8 cellular contexts compared by ENCODE assay signal in genomic region chr18:11741505-11742145, GRCh38. TPM values are rescaled to one million over a fixed set of nuclear protein-coding genes. Genes with fewer than 3 reads are reported as not detected.
DNase-seq lines count a peak whose midpoint lies in the region; ATAC-seq, FAIRE-seq and TF ChIP-seq lines count a peak whose summit lies in the region.

No MANE protein-coding gene starts in this region.

- H3K36me3 ChIP-seq in GM12878 (ENCODE audit: control insufficient read depth in 2 of 2, insufficient read depth in 2 of 2, low read length in 1 of 2): no peaks in the 10 kb centered on the region

- H3K4me1 ChIP-seq in GM12878 (ENCODE audit: control insufficient read depth, insufficient read depth, low read length): no peaks in the 10 kb centered on the region

- no peak for TF ChIP-seq POLR2A in GM12878 (IDR thresholded peaks at IDR 0.05; ENCODE audit: low read depth, low read length)

- in situ Hi-C loops in GM12878 (cut with MboI): no loop called here

- peaks cover 0 to 3% of the 10 kb centered on the region in 2 experiments; a peak in 2 of 4 replicates for H3K27me3 ChIP-seq in GM12878 (replicated peaks in 1 of 2; ENCODE audit: control insufficient read depth in 2 of 2, insufficient read depth in 2 of 2, low read length in 1 of 2)

- no peak for FAIRE-seq in GM12878 (lab: Jason Lieb, UNC)

- no peak overlapping the region for H3K27ac ChIP-seq in GM12878 (ENCODE audit: control insufficient read depth, insufficient read depth)

- no peak overlapping the region for H2AFZ ChIP-seq in GM12878 (ENCODE audit: control insufficient read depth, low read depth, low read length)

- H3K4me3 ChIP-seq in GM12878: no peak overlapping the region

- H3K27me3 Mint-ChIP-seq in mesothelial cell of epicardium (ENCODE audit: low read depth): peaks cover 20% of the 10 kb centered on the region

- RAD21 ChIA-PET in GM12878 (lab: Charles Lee; ENCODE audit: unreplicated experiment): interaction anchor here (1.1 kb wide), 1 partner anchor 86 kb away, joined by 3 read pairs; no protein-coding TSS in a partner anchor

- TF ChIP-seq RAD21 in Ishikawa (IDR thresholded peaks at IDR 0.05; ENCODE audit: low read depth): peak; percentile 42
- peak; percentile 52 for TF ChIP-seq RAD21 in GM12878 (IDR thresholded peaks at IDR 0.05; ENCODE audit: insufficient read depth, low read depth, low read length)

- POLR2A ChIA-PET in GM12878 (lab: Charles Lee): no interaction called here

- TF ChIP-seq EP300 in Ishikawa (IDR thresholded peaks at IDR 0.05; ENCODE audit: borderline replicate concordance) (no peak), GM12878 (IDR thresholded peaks at IDR 0.05; ENCODE audit: borderline replicate concordance in 1 of 2, control insufficient read depth in 1 of 2, low read depth in 2 of 2, low read length in 2 of 2) (no peak)

- no peaks in the 10 kb centered on the region for H3K4me1 Mint-ChIP-seq in mesothelial cell of epicardium

- H3K4me3 Mint-ChIP-seq in mesothelial cell of epicardium: no peak overlapping the region

- H3K9me3 Mint-ChIP-seq in mesothelial cell of epicardium: no peaks in the 10 kb centered on the region

- no peaks in the 10 kb centered on the region for H4K20me1 ChIP-seq in GM12878 (ENCODE audit: control insufficient read depth, insufficient read depth)

- no peaks in the 10 kb centered on the region for H3K9me3 ChIP-seq in GM12878 (replicated peaks; ENCODE audit: control insufficient read depth, insufficient read depth, low read length)

- CTCF ChIA-PET in GM12878 (lab: Yijun Ruan, JAX): interaction anchor here (0.6 to 1.3 kb wide), 4 partner anchors 9 to 94 kb away, joined by 3 to 4 read pairs (median 3); no protein-coding TSS in a partner anchor

- intact Hi-C loops in GM12878 (cut with micrococcal nuclease; ENCODE audit: unreplicated experiment): loop anchor here (5.0 kb wide), 1 partner anchor 84 kb away; no protein-coding TSS in a partner anchor

- 31% methylated on average over 5 of the region's 5 CpGs for WGBS in GM12878 (ENCODE audit: insufficient coverage, insufficient replicate concordance, low lambda C conversion rate, missing lambda C conversion rate)

- no TSS peak for BruUV-seq in GM12878 (replicated peaks; lab: Mats Ljungman, UMichigan)

- TF ChIP-seq CTCF in GM12878 (IDR thresholded peaks at IDR 0.05 in 2 of 3, conservative IDR thresholded peaks at IDR 0.05 in 1 of 3; ENCODE audit: control insufficient read depth in 2 of 3, extremely low read depth in 1 of 3, insufficient read depth in 1 of 3, low read depth in 3 of 3, low read length in 3 of 3) (peak; percentile 54 to 71 (median 68)), mesothelial cell of epicardium (IDR thresholded peaks at IDR 0.05; ENCODE audit: unreplicated experiment) (peak; percentile 6)

- SMC1A ChIA-PET in GM12878 (lab: Charles Lee; ENCODE audit: uncharacterized antibody, unreplicated experiment): no interaction called here

- DNase-seq in DMS53 (lab: John Stamatoyannopoulos, UW) (peak; percentile 68), GM12878 (ENCODE audit: low read depth, low spot score) (no peak), mesothelial cell of epicardium (ENCODE audit: low spot score in 2 of 2, unreplicated experiment in 2 of 2) (no peak), activated gamma-delta T cell (lab: John Stamatoyannopoulos, UW) (no peak), cerebellum (ENCODE audit: low spot score) (no peak)

- no peak overlapping the region for H3K9ac ChIP-seq in GM12878 (ENCODE audit: control insufficient read depth, insufficient read depth, low read length)

- H3K4me2 ChIP-seq in GM12878 (ENCODE audit: control insufficient read depth, insufficient read depth): no peak overlapping the region

- no peaks in the 10 kb centered on the region for H3K36me3 Mint-ChIP-seq in mesothelial cell of epicardium

- ATAC-seq in GM12878: peak; percentile 64; the same call in 2 of the 3 replicates
- no peak for ATAC-seq in GM19023 (IDR thresholded peaks at IDR 0.05; ENCODE audit: unreplicated experiment)
- no peak for ATAC-seq in GM21381 (IDR thresholded peaks at IDR 0.05; ENCODE audit: unreplicated experiment)

- H3K79me2 ChIP-seq in GM12878 (ENCODE audit: control insufficient read depth, insufficient read depth, low read length): no peaks in the 10 kb centered on the region

- no peak overlapping the region for H3K27ac Mint-ChIP-seq in mesothelial cell of epicardium

TF ChIP-seq in Ishikawa, 13 proteins besides CTCF, POLR2A, EP300 and RAD21:
- no peak for TF ChIP-seq MAX (IDR thresholded peaks at IDR 0.05)
- TF ChIP-seq YY1 (IDR thresholded peaks at IDR 0.05; ENCODE audit: low read depth): no peak
- TF ChIP-seq CEBPB (IDR thresholded peaks at IDR 0.05): 0 out of 2 replicates have a peak, but pooled peaks have one; percentile 7
- no peak for TF ChIP-seq EGR1 (IDR thresholded peaks at IDR 0.05)
- no peak for TF ChIP-seq ZBTB7A (IDR thresholded peaks at IDR 0.05; ENCODE audit: low read depth)
- no peak for TF ChIP-seq TCF12 (IDR thresholded peaks at IDR 0.05; ENCODE audit: low read depth)

TF ChIP-seq in GM12878, 131 proteins besides CTCF, POLR2A, EP300 and RAD21:
- TF ChIP-seq E2F8 (IDR thresholded peaks at IDR 0.05; ENCODE audit: low read depth, partially characterized antibody) (no peak), BHLHE40 (IDR thresholded peaks at IDR 0.05; ENCODE audit: borderline replicate concordance in 1 of 2, low read depth in 2 of 2, low read length in 1 of 2) (no peak), ZNF622 (IDR thresholded peaks at IDR 0.05) (no peak), SMC3 (IDR thresholded peaks at IDR 0.05; ENCODE audit: borderline replicate concordance, low read length) (peak; percentile 53; the same call in 1 of the 2 replicates), YY1 (IDR thresholded peaks at IDR 0.05; ENCODE audit: low read depth, low read length) (0 out of 2 replicates have a peak, but pooled peaks have one; percentile 14), ZNF24 (IDR thresholded peaks at IDR 0.05) (peak; percentile 92)
TF ChIP-seq in GM12878: peak in this region for 3.

RNA-seq across cellular contexts. Expression of gene GNAL, which starts 52.6 kb away (rescaled TPM):
- not detected in 2 replicates for total RNA-seq in GM12878 (2013; cell fraction: nucleolus; rRNA removed)
- total RNA-seq in GM12878 (2014; rRNA removed): not detected in 2 replicates
- total RNA-seq in GM12878 (2014; rRNA removed; fragmentation: Illumina TruSeq; extraction: Trizol): not detected in 2 replicates
- not detected in 2 replicates for total RNA-seq in GM12878 (2021)
- polyA plus RNA-seq in GM12878 (2011; ENCODE audit: low read depth): 0.14 TPM
- 0.05 TPM in 1 of 2 replicates, not detected in the other for polyA plus RNA-seq in GM12878 (2011; rRNA removed)
- 0.03 TPM in 2 replicates for polyA plus RNA-seq in GM12878 (2011; cell fraction: cytosol; rRNA removed)
- not detected in 2 replicates for polyA plus RNA-seq in GM12878 (2011; cell fraction: nucleus; rRNA removed)
- 0.21 and 0.30 TPM in 2 replicates for polyA plus RNA-seq in GM12878 (2012)
- polyA plus RNA-seq in GM12878 (2014; fragmentation: Illumina TruSeq; extraction: Trizol): not detected in 2 replicates
- polyA plus RNA-seq in GM12878 (2014; fragmentation: Nextera tagmentation; extraction: Ambion mirVana): under 1 TPM; 0.02 to 0.05 TPM
- polyA plus RNA-seq in GM12878 (2014; rRNA removed): 0.04 TPM in 1 of 2 replicates, not detected in the other
- under 1 TPM; 0.24 to 0.39 TPM for polyA plus RNA-seq in GM12878 (2016; fragmentation: Nextera tagmentation; extraction: Ambion mirVana)
- polyA minus RNA-seq in GM12878 (2011; rRNA and poly(A)+ RNA removed): 0.29 and 0.62 TPM in 2 replicates
- not detected in 2 replicates for polyA minus RNA-seq in GM12878 (2011; cell fraction: cytosol; rRNA and poly(A)+ RNA removed)
- polyA minus RNA-seq in GM12878 (2011; cell fraction: nucleus; rRNA and poly(A)+ RNA removed): not detected in 2 replicates
- 12.0 to 12.6 TPM (median 12.1 TPM) in 3 replicates for total RNA-seq in mesothelial cell of epicardium
- 40.9 TPM for total RNA-seq in cerebellum

Comparison
In these comparisons a context has a peak if more than half of its experiments do, and no peak if none do; other contexts are left out.
1. RNA of gene GNAL, which starts 52.6 kb away (total RNA-seq): 40.9 TPM in cerebellum (single experiment) and 12.0 to 12.6 TPM in mesothelial cell of epicardium; not detected in GM12878; every median in the first group is over 10 times any median in the second.